Comparison of ENCODE assay signal across 7 cellular contexts in genomic region chr11:5324197-5324596, GRCh38. TPM values are rescaled to one million over a fixed set of nuclear protein-coding genes. Genes with fewer than 3 reads are reported as not detected.
"Had no signal": no experiment of that assay in that cellular context is flagged by ENCODE, and none has a peak within 500 bp of the region (broad histone marks: within the 10 kb centered on the region; RNA-seq: fewer than 3 reads in every experiment).

TSS of gene OR51B2 (minus strand) at chr11:5324297. CDS start at chr11:5324297, 0 bp downstream.

- H3K36me3 ChIP-seq: HAP-1 had no signal

- H3K9me3 ChIP-seq: HAP-1 had no signal

- DNase-seq: GOT3, H7, KG1 had no signal

- H3K4me1 ChIP-seq: HAP-1 had no signal

- ATAC-seq: HepG2, K562 had no signal

- H3K4me3 ChIP-seq: HAP-1, K562 had no signal

RNA-seq across cellular contexts. Expression of gene OR51B2, which starts in this region (rescaled TPM):
- total RNA-seq: H4, H7, HepG2 had no signal
- polyA plus RNA-seq: HepG2 had no signal
